Comparison of ENCODE assay signal across 26 cellular contexts in the genomic region with DNA sequence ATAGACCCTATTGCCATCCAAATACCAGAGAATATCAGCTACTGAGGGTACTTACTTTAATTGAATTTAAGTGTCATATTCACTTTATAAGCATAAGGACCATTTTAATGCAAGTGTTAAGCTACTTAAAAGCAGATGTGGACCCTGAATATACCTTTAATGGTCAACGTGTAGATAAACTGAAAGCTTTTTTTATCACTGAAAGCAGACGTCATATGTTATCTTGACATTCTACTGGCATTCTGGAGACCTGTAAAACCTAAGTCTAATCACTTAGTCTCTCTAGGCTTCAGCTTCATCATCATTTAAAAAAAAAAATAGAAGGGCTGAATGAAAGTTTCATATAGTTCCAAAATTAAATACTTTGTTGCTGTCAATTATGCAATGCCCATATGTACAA.
"Had no signal": no experiment of that assay in that cellular context is flagged by ENCODE, and none has a peak within 500 bp of the region (broad histone marks: within the 10 kb centered on the region; RNA-seq: fewer than 3 reads in every experiment).

No MANE protein-coding gene starts in this region.

- DNase-seq: activated B cell treated with CpG ODN at 0.5 μM for 24 hours; activated CD4-positive, alpha-beta T cell treated with anti-CD3 and anti-CD28 coated beads, Interleukin-2, amount 50 U/mL, for 1 hour; activated CD8-positive, alpha-beta T cell treated with anti-CD3 and anti-CD28 coated beads for 36 hours; activated effector memory CD4-positive, alpha-beta T cell treated with anti-CD3 and anti-CD28 coated beads, Interleukin-2, amount 50 U/mL, for 16 hours; activated naive CD4-positive, alpha-beta T cell treated with anti-CD3 and anti-CD28 coated beads for 36 hours; activated naive CD8-positive, alpha-beta T cell treated with anti-CD3 and anti-CD28 coated beads for 36 hours; activated T-cell treated with anti-CD3 and anti-CD28 coated beads for 4 hours; adrenal gland; aorta; body of pancreas; effector memory CD8-positive, alpha-beta T cell; left cardiac atrium; left ventricle myocardium superior; mucosa of descending colon; ovary; retina; stimulated activated CD4-positive, alpha-beta T cell treated with anti-CD3 and anti-CD28 coated beads, Interleukin-12 subunit alpha, Interleukin-12 subunit beta, amount 100 ng/mL, for 4 hours; stimulated activated CD4-positive, alpha-beta T cell treated with anti-CD3 and anti-CD28 coated beads, Interleukin-4, amount 100 ng/mL, for 1 hour; T-helper 2 cell; uterus had no signal

- H3K27ac Mint-ChIP-seq: activated B cell treated with CpG ODN at 0.5 μM for 24 hours; activated CD8-positive, alpha-beta T cell treated with anti-CD3 and anti-CD28 coated beads for 36 hours; activated naive CD4-positive, alpha-beta T cell treated with anti-CD3 and anti-CD28 coated beads for 36 hours; activated naive CD8-positive, alpha-beta T cell treated with anti-CD3 and anti-CD28 coated beads for 36 hours; activated T-helper 1 cell treated with anti-CD3 and anti-CD28 coated beads, Interleukin-12 subunit alpha, Interleukin-12 subunit beta, Interleukin-2, Interleukin-4 antibody, amounts not matched to agents 30 ng/mL and 10 ng/mL and 1 ng/mL, durations not matched to agents 14 hours and 24 hours and 36 hours; effector memory CD8-positive, alpha-beta T cell; nephron; stimulated activated naive CD8-positive, alpha-beta T cell treated with anti-CD3 and anti-CD28 coated beads, Interleukin-15, Interleukin-2, amounts not matched to agents 100 ng/mL and 50 ng/mL, for 24 hours; type B pancreatic cell had no signal

- H3K4me1 Mint-ChIP-seq: activated naive CD8-positive, alpha-beta T cell treated with anti-CD3 and anti-CD28 coated beads for 36 hours had no signal

- H3K36me3 Mint-ChIP-seq: activated naive CD8-positive, alpha-beta T cell treated with anti-CD3 and anti-CD28 coated beads for 36 hours had no signal

- H3K9me3 Mint-ChIP-seq: activated B cell treated with CpG ODN at 0.5 μM for 24 hours; activated CD8-positive, alpha-beta T cell treated with anti-CD3 and anti-CD28 coated beads for 36 hours; activated naive CD4-positive, alpha-beta T cell treated with anti-CD3 and anti-CD28 coated beads for 36 hours; activated naive CD8-positive, alpha-beta T cell treated with anti-CD3 and anti-CD28 coated beads for 36 hours; activated T-helper 1 cell treated with anti-CD3 and anti-CD28 coated beads, Interleukin-12 subunit alpha, Interleukin-12 subunit beta, Interleukin-2, Interleukin-4 antibody, amounts not matched to agents 30 ng/mL and 10 ng/mL and 1 ng/mL, durations not matched to agents 14 hours and 24 hours and 36 hours; effector memory CD8-positive, alpha-beta T cell; nephron; stimulated activated naive CD8-positive, alpha-beta T cell treated with anti-CD3 and anti-CD28 coated beads, Interleukin-15, Interleukin-2, amounts not matched to agents 100 ng/mL and 50 ng/mL, for 24 hours; type B pancreatic cell had no signal

- H3K4me3 Mint-ChIP-seq: activated B cell treated with CpG ODN at 0.5 μM for 24 hours; activated CD8-positive, alpha-beta T cell treated with anti-CD3 and anti-CD28 coated beads for 36 hours; activated naive CD4-positive, alpha-beta T cell treated with anti-CD3 and anti-CD28 coated beads for 36 hours; activated naive CD8-positive, alpha-beta T cell treated with anti-CD3 and anti-CD28 coated beads for 36 hours; activated T-helper 1 cell treated with anti-CD3 and anti-CD28 coated beads, Interleukin-12 subunit alpha, Interleukin-12 subunit beta, Interleukin-2, Interleukin-4 antibody, amounts not matched to agents 30 ng/mL and 10 ng/mL and 1 ng/mL, durations not matched to agents 14 hours and 24 hours and 36 hours; effector memory CD8-positive, alpha-beta T cell; nephron; stimulated activated naive CD8-positive, alpha-beta T cell treated with anti-CD3 and anti-CD28 coated beads, Interleukin-15, Interleukin-2, amounts not matched to agents 100 ng/mL and 50 ng/mL, for 24 hours; type B pancreatic cell had no signal

- ATAC-seq: activated CD8-positive, alpha-beta T cell treated with anti-CD3 and anti-CD28 coated beads for 36 hours; body of pancreas; effector memory CD8-positive, alpha-beta T cell; gastroesophageal sphincter; left cardiac atrium; left ventricle myocardium superior; mucosa of descending colon; sciatic nerve had no signal

- H3K27me3 Mint-ChIP-seq: activated B cell treated with CpG ODN at 0.5 μM for 24 hours, type B pancreatic cell had no signal
